12 cellular contexts compared by ENCODE assay signal in the genomic region with DNA sequence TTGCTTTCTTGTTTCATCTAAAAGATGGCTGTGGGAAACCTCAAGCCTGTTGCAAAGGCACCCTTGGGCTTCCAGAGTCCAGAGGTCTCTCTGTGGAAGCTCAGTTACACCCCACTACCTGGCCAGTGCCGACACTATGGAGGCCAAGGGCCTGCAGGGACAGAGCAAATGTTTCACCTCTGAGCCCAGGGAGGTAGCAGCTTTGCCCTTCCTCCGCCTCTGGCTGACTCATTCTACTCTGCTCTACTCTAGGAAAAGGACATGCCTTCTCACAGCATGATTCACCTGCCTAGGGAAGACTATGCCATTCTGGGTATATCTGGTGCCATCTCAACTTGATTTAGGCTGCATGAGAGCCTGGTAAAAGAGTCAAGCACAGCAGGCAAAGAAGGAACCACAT. TPM values are rescaled to one million over a fixed set of nuclear protein-coding genes. Genes with fewer than 3 reads are reported as not detected.
A peak's percentile ranks its signal among the peaks of the same experiment; 100 is the strongest.
DNase-seq lines count a peak whose midpoint lies in the region; ATAC-seq, FAIRE-seq and TF ChIP-seq lines count a peak whose summit lies in the region.
"Had no signal": no experiment of that assay in that cellular context is flagged by ENCODE, and none has a peak within 500 bp of the region (broad histone marks: within the 10 kb centered on the region; RNA-seq: fewer than 3 reads in every experiment).

No MANE protein-coding gene starts in this region.

- H2AFZ ChIP-seq in osteoblast (ENCODE audit: low read length), result no peak overlapping the region

- H3K27ac ChIP-seq in osteoblast (ENCODE audit: low read depth, low read length), result no peak overlapping the region

- H3K4me1 ChIP-seq in osteoblast (ENCODE audit: insufficient read depth, low read length), result peaks cover 6% of the 10 kb centered on the region

- no peak for TF ChIP-seq CTCF in osteoblast (IDR thresholded peaks at IDR 0.05; ENCODE audit: extremely low read depth, low read depth, low read length)

- H3K27me3 ChIP-seq in osteoblast (ENCODE audit: insufficient read depth, low read length), result no peaks in the 10 kb centered on the region

- no peaks in the 10 kb centered on the region for H3K36me3 ChIP-seq in osteoblast (ENCODE audit: insufficient read depth, low read length)

- H3K4me2 ChIP-seq in osteoblast (ENCODE audit: insufficient read depth, low read length), result no peak overlapping the region

- no peaks in the 10 kb centered on the region for H4K20me1 ChIP-seq in osteoblast (ENCODE audit: insufficient read depth, low read length)

- ATAC-seq in esophagus mucosa (peak; percentile 92), GM18861 (IDR thresholded peaks at IDR 0.05; ENCODE audit: unreplicated experiment) (no peak)
- ATAC-seq: CD8-positive, alpha-beta T cell had no signal

- peak; percentile 61 for DNase-seq in ELR (ENCODE audit: low read depth)
- DNase-seq in LoVo (ENCODE audit: low spot score), result peak; percentile 55
- peak; percentile 79 for DNase-seq in osteoblast (ENCODE audit: insufficient read length, low spot score, missing footprints)
- no peak for DNase-seq in GM12891 (ENCODE audit: insufficient read length, low spot score)
- no peak for DNase-seq in NCI-H2107 (lab: John Stamatoyannopoulos, UW)
- DNase-seq: amniotic stem cell; CD8-positive, alpha-beta T cell; effector CD4-positive, alpha-beta T cell; NCI-H1694 treated with DMSO at 0.1 percent for 48 hours; stimulated activated CD4-positive, alpha-beta T cell treated with anti-CD3 and anti-CD28 coated beads, Interleukin-4, amount 100 ng/mL, for 4 hours had no signal

- no peak for TF ChIP-seq POLR2A in GM12891 (IDR thresholded peaks at IDR 0.05; ENCODE audit: low read depth, low read length)

- no peaks in the 10 kb centered on the region for H3K79me2 ChIP-seq in osteoblast (ENCODE audit: insufficient read depth, low read length)

- no peak overlapping the region for H3K4me3 ChIP-seq in osteoblast (ENCODE audit: insufficient read depth, low read length)

- FAIRE-seq in GM12891 (lab: Jason Lieb, UNC), result no peak

- H3K9me3 ChIP-seq in osteoblast (ENCODE audit: low read depth, low read length), result no peaks in the 10 kb centered on the region

TF ChIP-seq in GM12891, 5 proteins besides CTCF, POLR2A, EP300 and RAD21:
- TF ChIP-seq PAX5 (IDR thresholded peaks at IDR 0.05; ENCODE audit: insufficient read depth, low read length, severe bottlenecking) (no peak), POU2F2 (IDR thresholded peaks at IDR 0.05; ENCODE audit: low read depth, low read length) (no peak), SPI1 (IDR thresholded peaks at IDR 0.05; ENCODE audit: low read depth, low read length) (no peak), POLR2AphosphoS5 (IDR thresholded peaks at IDR 0.05; ENCODE audit: low read depth, low read length) (no peak), TAF1 (IDR thresholded peaks at IDR 0.05; ENCODE audit: low read depth, low read length) (no peak)

RNA-seq across cellular contexts. Expression of a gene that starts 12.2 kb away (rescaled TPM):
- total RNA-seq in esophagus mucosa (0.32 TPM), osteoblast (1.5 and 1.8 TPM in 2 replicates)
- 0.86 TPM for polyA plus RNA-seq in GM12891 (2012; ENCODE audit: low read depth, missing spikeins)

RNA-seq across cellular contexts. Expression of a gene that starts 40.0 kb away (rescaled TPM):
- total RNA-seq in esophagus mucosa, result 241 TPM
- total RNA-seq in osteoblast, result 572 and 626 TPM in 2 replicates
- 362 TPM for polyA plus RNA-seq in GM12891 (2012; ENCODE audit: low read depth, missing spikeins)

RNA-seq across cellular contexts. Expression of a gene that starts 54.4 kb away (rescaled TPM):
- total RNA-seq in esophagus mucosa, result 403 TPM
- 278 and 283 TPM in 2 replicates for total RNA-seq in osteoblast
- polyA plus RNA-seq in GM12891 (2012; ENCODE audit: low read depth, missing spikeins), result 246 TPM

Comparison
In these comparisons a context has a peak if more than half of its experiments do, and no peak if none do; other contexts are left out.
1. DNase-seq: peak in ELR (single experiment), LoVo (single experiment) and osteoblast (single experiment); none in GM12891 (single experiment) and NCI-H2107 (single experiment).